Comparison of ENCODE assay signal across 25 cellular contexts in genomic region chr4:605702-606425, GRCh38. TPM values are rescaled to one million over a fixed set of nuclear protein-coding genes. Genes with fewer than 3 reads are reported as not detected.
"Had no signal": no experiment of that assay in that cellular context is flagged by ENCODE, and none has a peak within 500 bp of the region (broad histone marks: within the 10 kb centered on the region; RNA-seq: fewer than 3 reads in every experiment).

No MANE protein-coding gene starts in this region.

- H3K27me3 ChIP-seq: pancreas, uterus had no signal

- ATAC-seq: activated T-cell treated with anti-CD3 and anti-CD28 coated beads, Interleukin-2, amount 50 U/mL, for 72 hours; foreskin keratinocyte; heart right ventricle; pancreas; sciatic nerve had no signal

- H3K4me1 ChIP-seq: esophagus muscularis mucosa, foreskin keratinocyte, heart right ventricle, pancreas, prostate gland, uterus had no signal

- H3K9me3 ChIP-seq: esophagus muscularis mucosa, pancreas, prostate gland, uterus had no signal

- DNase-seq: activated CD4-positive, alpha-beta memory T cell treated with anti-CD3 and anti-CD28 coated beads for 36 hours; activated CD4-positive, alpha-beta T cell treated with anti-CD3 and anti-CD28 coated beads, Interleukin-2, amount 10 ng/mL, durations not matched to agents 24 days and 14 days; activated CD4-positive, CD25-positive, alpha-beta regulatory T cell treated with anti-CD3 and anti-CD28 coated beads, Interleukin-2, amount 50 U/mL, for 72 hours; activated gamma-delta T cell; activated naive CD4-positive, alpha-beta T cell treated with anti-CD3 and anti-CD28 coated beads, Interleukin-2, amount 10 ng/mL, durations not matched to agents 7 days and 5 days; activated T-cell treated with anti-CD3 and anti-CD28 coated beads, Interleukin-2, amount 50 U/mL, for 72 hours; amygdala; central memory CD4-positive, alpha-beta T cell; effector CD4-positive, alpha-beta T cell; foreskin keratinocyte; heart right ventricle; naive B cell; nephron progenitor cell; pancreas; retina; stimulated activated CD4-positive, alpha-beta T cell treated with anti-CD3 and anti-CD28 coated beads, Interleukin-15, amount 100 ng/mL, for 24 hours; stimulated activated CD4-positive, alpha-beta T cell treated with anti-CD3 and anti-CD28 coated beads, Interleukin-2, amount 100 ng/mL, for 24 hours; stimulated activated naive CD4-positive, alpha-beta T cell; T-helper 9 cell; trophoblast cell; uterus had no signal

- H3K4me3 ChIP-seq: esophagus muscularis mucosa, heart right ventricle, pancreas, prostate gland, skin epidermis, uterus had no signal

- H3K36me3 ChIP-seq: esophagus muscularis mucosa, heart right ventricle, pancreas, prostate gland, uterus had no signal

- FAIRE-seq: pancreas had no signal

- H3K27ac ChIP-seq: esophagus muscularis mucosa, foreskin keratinocyte, heart right ventricle, pancreas, prostate gland, skin epidermis, uterus had no signal

RNA-seq across cellular contexts. Expression of gene TMEM271, which starts 29.8 kb away (rescaled TPM):
- polyA plus RNA-seq: foreskin keratinocyte, heart right ventricle had no signal
